In genomic region chr11:125344846-125345705, GRCh38 we compare ENCODE assay signal across 2 cellular contexts.
TF ChIP-seq lines count a peak whose summit lies in the region.

No MANE protein-coding gene starts in this region.

TF ChIP-seq in IMR-90, 13 proteins besides CTCF, POLR2A, EP300 and RAD21 (continued from another document):
- no peak for TF ChIP-seq USF2 (IDR thresholded peaks at IDR 0.05; ENCODE audit: low read depth, low read length)
- TF ChIP-seq CHD1 (IDR thresholded peaks at IDR 0.05; ENCODE audit: low read depth, low read length), result no peak
- TF ChIP-seq BHLHE40 (IDR thresholded peaks at IDR 0.05; ENCODE audit: low read depth, low read length), result no peak
- no peak for TF ChIP-seq NFE2L2 (IDR thresholded peaks at IDR 0.05; ENCODE audit: low read depth, low read length)
- TF ChIP-seq RFX5 (IDR thresholded peaks at IDR 0.05; ENCODE audit: low read depth, low read length), result no peak
- no peak for TF ChIP-seq ELK1 (IDR thresholded peaks at IDR 0.05; ENCODE audit: borderline replicate concordance, low read depth, low read length)
- no peak for TF ChIP-seq RCOR1 (IDR thresholded peaks at IDR 0.05; ENCODE audit: insufficient replicate concordance, low read length)
- no peak for TF ChIP-seq SMC3 (IDR thresholded peaks at IDR 0.05; ENCODE audit: low read depth, low read length)
- TF ChIP-seq FOS (IDR thresholded peaks at IDR 0.05; ENCODE audit: low read depth, low read length), result no peak
- no peak for TF ChIP-seq MAFK (IDR thresholded peaks at IDR 0.05; ENCODE audit: low read depth, low read length)
- TF ChIP-seq CEBPB (IDR thresholded peaks at IDR 0.05; ENCODE audit: low read depth, low read length), result no peak
- no peak for TF ChIP-seq MXI1 (IDR thresholded peaks at IDR 0.05; ENCODE audit: borderline replicate concordance, low read depth, low read length)

TF ChIP-seq in neural cell, 6 proteins besides CTCF, POLR2A, EP300 and RAD21 (continued from another document):
- TF ChIP-seq REST (IDR thresholded peaks at IDR 0.05; ENCODE audit: borderline replicate concordance), result peak; percentile 25
